Comparison of ENCODE assay signal across 1 cellular context in genomic region chr7:6008668-6009611, GRCh38.
TF ChIP-seq lines count a peak whose summit lies in the region.

Gene AIMP2 (plus strand): TSS chr7:6009272. CDS start chr7:6009364, 92 bp downstream.
Gene PMS2 (minus strand): TSS chr7:6009049. CDS start chr7:6009019, 30 bp downstream.

TF ChIP-seq in GM12878, 131 proteins besides CTCF, POLR2A, EP300 and RAD21 (continued from another document):
- TF ChIP-seq ETV6 (conservative IDR thresholded peaks at IDR 0.05 in 1 of 2, IDR thresholded peaks at IDR 0.05 in 1 of 2; ENCODE audit: borderline replicate concordance in 1 of 2, low read depth in 1 of 2) (no peak), SREBF2 (IDR thresholded peaks at IDR 0.05; ENCODE audit: low read length) (no peak), SRF (IDR thresholded peaks at IDR 0.05; ENCODE audit: low read depth in 2 of 2, low read length in 2 of 2) (no peak), ZBED1 (IDR thresholded peaks at IDR 0.05; ENCODE audit: borderline replicate concordance) (no peak; the same call in 1 of the 2 replicates)
